Comparison of ENCODE assay signal across 14 cellular contexts in genomic region chr19:55820037-55820436, GRCh38.
"Had no signal": no experiment of that assay in that cellular context is flagged by ENCODE, and none has a peak within 500 bp of the region (broad histone marks: within the 10 kb centered on the region; RNA-seq: fewer than 3 reads in every experiment).

No MANE protein-coding gene starts in this region.

- H3K27me3 ChIP-seq: neural progenitor cell, stomach had no signal

- ATAC-seq: activated CD8-positive, alpha-beta T cell treated with anti-CD3 and anti-CD28 coated beads, Interleukin-2, amount 10 ng/mL, durations not matched to agents 7 days and 5 days; activated T-cell treated with anti-CD3 and anti-CD28 coated beads, Interleukin-2, amount 50 U/mL, for 72 hours; gastroesophageal sphincter; sciatic nerve; WTC11 had no signal

- H3K27ac ChIP-seq: gastroesophageal sphincter, neural progenitor cell, stomach, thoracic aorta had no signal

- H3K4me2 ChIP-seq: neural progenitor cell had no signal

- H3K4me3 ChIP-seq: gastroesophageal sphincter, neural progenitor cell, stomach, thoracic aorta had no signal

- H2AFZ ChIP-seq: neural progenitor cell had no signal

- DNase-seq: activated CD4-positive, alpha-beta T cell treated with anti-CD3 and anti-CD28 coated beads for 48 hours; activated CD8-positive, alpha-beta memory T cell treated with anti-CD3 and anti-CD28 coated beads, Interleukin-2, amount 50 U/mL, for 4 hours; activated CD8-positive, alpha-beta T cell treated with anti-CD3 and anti-CD28 coated beads, Interleukin-2, amount 10 ng/mL, durations not matched to agents 7 days and 5 days; activated gamma-delta T cell treated with Interleukin-2 at 50 U/mL for 16 hours; activated T-cell treated with anti-CD3 and anti-CD28 coated beads, Interleukin-2, amount 50 U/mL, for 72 hours; amniotic stem cell; kidney; stomach; T-helper 2 cell had no signal

- H3K9me3 ChIP-seq: gastroesophageal sphincter, stomach, thoracic aorta had no signal

- H3K9ac ChIP-seq: neural progenitor cell had no signal

- H3K4me1 ChIP-seq: gastroesophageal sphincter, neural progenitor cell, stomach had no signal

- H3K36me3 ChIP-seq: gastroesophageal sphincter, neural progenitor cell, stomach, thoracic aorta had no signal
